26 cellular contexts compared by ENCODE assay signal in the genomic region with DNA sequence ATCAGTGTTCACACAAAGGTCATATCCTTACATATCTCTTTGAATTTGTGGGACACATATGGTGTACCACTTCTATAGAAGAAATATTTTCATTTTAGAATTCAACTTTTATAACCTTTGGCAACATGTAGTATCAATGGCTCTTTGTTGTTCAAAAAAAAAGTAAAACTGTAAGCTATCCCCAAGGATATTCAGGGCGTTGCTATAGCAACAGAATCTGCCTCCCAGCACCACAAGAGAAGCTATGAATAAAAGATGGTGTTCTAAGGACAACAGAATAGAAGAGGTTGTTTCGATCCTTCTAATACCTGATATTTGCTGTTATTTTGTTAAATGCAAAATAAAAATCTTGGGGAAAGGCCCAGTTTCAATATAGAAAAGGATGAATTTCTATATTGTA.
DNase-seq lines count a peak whose midpoint lies in the region; ATAC-seq, FAIRE-seq and TF ChIP-seq lines count a peak whose summit lies in the region.
"Had no signal": no experiment of that assay in that cellular context is flagged by ENCODE, and none has a peak within 500 bp of the region (broad histone marks: within the 10 kb centered on the region; RNA-seq: fewer than 3 reads in every experiment).

No MANE protein-coding gene starts in this region.

- FAIRE-seq in GM12891 (lab: Jason Lieb, UNC): no peak
- FAIRE-seq: GM12892, HTR-8/SVneo had no signal

- no peaks in the 10 kb centered on the region for H3K4me1 ChIP-seq in foreskin keratinocyte
- H3K4me1 ChIP-seq: right atrium auricular region, transverse colon had no signal

- H3K27ac ChIP-seq in foreskin keratinocyte: no peak overlapping the region
- H3K27ac ChIP-seq: GM23248, right atrium auricular region, transverse colon had no signal

- in situ Hi-C loops in SK-MEL-5 (cut with HindIII; ENCODE audit: low pct_unique_long_range_greater_than_20kb, low sequenced_read_pairs): no loop called here

- no peak for TF ChIP-seq CTCF in foreskin keratinocyte (conservative IDR thresholded peaks at IDR 0.05)

- TF ChIP-seq POLR2A in GM12891 (IDR thresholded peaks at IDR 0.05; ENCODE audit: low read depth, low read length): no peak

- DNase-seq in DMS79 treated with DMSO at 0.1 percent for 48 hours (lab: John Stamatoyannopoulos, UW) (peak; percentile 59), DMS79 (lab: John Stamatoyannopoulos, UW) (no peak), SK-MEL-5 (ENCODE audit: low read depth, low spot score) (peak; percentile 42), globus pallidus (ENCODE audit: low spot score) (peak; percentile 87), pons (ENCODE audit: low spot score) (peak; percentile 96), NCI-H69 (lab: John Stamatoyannopoulos, UW) (no peak), foreskin keratinocyte (no peak), GM12891 (ENCODE audit: insufficient read length, low spot score) (no peak)
- DNase-seq: 8988T; activated naive CD4-positive, alpha-beta T cell treated with anti-CD3 and anti-CD28 coated beads for 36 hours; activated T-cell treated with anti-CD3 and anti-CD28 coated beads, Interleukin-2, amount 50 U/mL, for 4 hours; CD8-positive, alpha-beta T cell; foreskin fibroblast; GM23248; islet precursor cell; Kasumi-1; NCI-H2081 treated with DMSO at 0.1 percent for 48 hours; NCI-H526 treated with DMSO at 0.1 percent for 48 hours; Right ventricle myocardium superior; stimulated activated CD4-positive, alpha-beta T cell treated with anti-CD3 and anti-CD28 coated beads, Interleukin-4, amount 100 ng/mL, for 24 hours; stimulated activated naive CD8-positive, alpha-beta T cell treated with anti-CD3 and anti-CD28 coated beads, Interleukin-15, Interleukin-2, amounts not matched to agents 100 U/mL and 50 U/mL, for 24 hours; SW 1271; transverse colon had no signal

- ATAC-seq in foreskin keratinocyte: no peak
- ATAC-seq: activated T-cell treated with anti-CD3 and anti-CD28 coated beads, Interleukin-2, amount 50 U/mL, for 4 hours; CD8-positive, alpha-beta T cell; stimulated activated naive CD8-positive, alpha-beta T cell treated with anti-CD3 and anti-CD28 coated beads, Interleukin-15, Interleukin-2, amounts not matched to agents 100 U/mL and 50 U/mL, for 24 hours had no signal

- H3K27me3 ChIP-seq in foreskin keratinocyte: peaks cover 9% of the 10 kb centered on the region
- H3K27me3 ChIP-seq: right atrium auricular region, transverse colon had no signal

TF ChIP-seq in GM12891, 5 proteins besides CTCF, POLR2A, EP300 and RAD21:
- TF ChIP-seq POLR2AphosphoS5 (IDR thresholded peaks at IDR 0.05; ENCODE audit: low read depth, low read length) (no peak), SPI1 (IDR thresholded peaks at IDR 0.05; ENCODE audit: low read depth, low read length) (no peak), TAF1 (IDR thresholded peaks at IDR 0.05; ENCODE audit: low read depth, low read length) (no peak), POU2F2 (IDR thresholded peaks at IDR 0.05; ENCODE audit: low read depth, low read length) (no peak), PAX5 (IDR thresholded peaks at IDR 0.05; ENCODE audit: insufficient read depth, low read length, severe bottlenecking) (no peak)

Comparison
In these comparisons a context has a peak if more than half of its experiments do, and no peak if none do; other contexts are left out.
1. DNase-seq: peak in DMS79 treated with DMSO at 0.1 percent for 48 hours (single experiment), SK-MEL-5 (single experiment), globus pallidus (single experiment) and pons (single experiment); none in DMS79 (single experiment), NCI-H69 (single experiment), foreskin keratinocyte (0 of 2) and GM12891 (single experiment).